ENCODE assay signal across 16 cellular contexts in the genomic region with DNA sequence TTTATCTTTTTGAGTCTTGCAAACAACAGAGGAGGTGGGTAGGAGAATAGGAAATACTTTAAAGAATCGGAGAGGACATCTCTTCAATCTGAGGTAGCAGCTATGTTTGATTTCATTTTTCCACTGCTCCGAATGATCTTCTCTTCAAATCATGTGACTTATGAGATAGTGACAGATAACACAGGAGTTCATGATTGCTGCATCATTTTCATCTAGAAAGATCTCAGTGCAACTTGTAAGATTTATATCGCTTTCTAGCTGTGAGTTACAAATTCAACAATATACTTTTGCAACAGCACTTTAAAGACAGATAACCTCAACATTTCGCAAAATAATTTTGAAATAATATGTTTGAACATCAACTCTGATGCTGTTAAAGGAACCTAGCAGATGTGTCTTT.
"Had no signal": no experiment of that assay in that cellular context is flagged by ENCODE, and none has a peak within 500 bp of the region (broad histone marks: within the 10 kb centered on the region; RNA-seq: fewer than 3 reads in every experiment).

No MANE protein-coding gene starts in this region.

- DNase-seq: activated CD4-positive, alpha-beta T cell treated with anti-CD3 and anti-CD28 coated beads for 1 hour; activated T-cell treated with anti-CD3 and anti-CD28 coated beads, Interleukin-2, amount 50 U/mL, for 24 hours; adrenal gland; body of pancreas; endodermal cell; erythroblast; kidney; left ventricle myocardium inferior; ovary; sigmoid colon; stimulated activated CD4-positive, alpha-beta T cell treated with anti-CD3 and anti-CD28 coated beads, Interleukin-2, amount 100 ng/mL, for 24 hours; stimulated activated naive CD4-positive, alpha-beta T cell treated with Interleukin-2 at 50 U/mL for 16 hours; T1000 had no signal

- H3K4me3 ChIP-seq: adrenal gland, body of pancreas, left ventricle myocardium inferior, ovary, sigmoid colon had no signal

- H3K36me3 ChIP-seq: adrenal gland, left ventricle myocardium inferior, ovary, sigmoid colon had no signal

- H3K36me3 Mint-ChIP-seq: memory B cell had no signal

- H3K4me1 ChIP-seq: adrenal gland, body of pancreas had no signal

- H3K9me3 ChIP-seq: adrenal gland, body of pancreas, left ventricle myocardium inferior, ovary, sigmoid colon had no signal

- H3K4me1 Mint-ChIP-seq: neural crest cell had no signal

- H3K27me3 ChIP-seq: adrenal gland, body of pancreas, ovary, sigmoid colon had no signal

- H3K9me3 Mint-ChIP-seq: activated T-cell treated with anti-CD3 and anti-CD28 coated beads, Interleukin-2, amount 50 U/mL, for 24 hours; dendritic cell treated with granulocyte-macrophage colony-stimulating factor and Interleukin-4, amounts not matched to agents 40 ng/mL and 50 ng/mL, for 4 days; endodermal cell; memory B cell; neural crest cell had no signal

- ATAC-seq: body of pancreas had no signal

- H3K27me3 Mint-ChIP-seq: activated T-cell treated with anti-CD3 and anti-CD28 coated beads, Interleukin-2, amount 50 U/mL, for 24 hours; dendritic cell treated with granulocyte-macrophage colony-stimulating factor and Interleukin-4, amounts not matched to agents 40 ng/mL and 50 ng/mL, for 4 days; memory B cell had no signal

- H3K27ac ChIP-seq: adrenal gland, body of pancreas, left ventricle myocardium inferior, ovary, sigmoid colon had no signal

- H3K27ac Mint-ChIP-seq: endodermal cell, memory B cell had no signal

- H3K4me3 Mint-ChIP-seq: activated T-cell treated with anti-CD3 and anti-CD28 coated beads, Interleukin-2, amount 50 U/mL, for 24 hours; dendritic cell treated with granulocyte-macrophage colony-stimulating factor and Interleukin-4, amounts not matched to agents 40 ng/mL and 50 ng/mL, for 4 days; endodermal cell; memory B cell; neural crest cell had no signal
